13 cellular contexts compared by ENCODE assay signal in the genomic region with DNA sequence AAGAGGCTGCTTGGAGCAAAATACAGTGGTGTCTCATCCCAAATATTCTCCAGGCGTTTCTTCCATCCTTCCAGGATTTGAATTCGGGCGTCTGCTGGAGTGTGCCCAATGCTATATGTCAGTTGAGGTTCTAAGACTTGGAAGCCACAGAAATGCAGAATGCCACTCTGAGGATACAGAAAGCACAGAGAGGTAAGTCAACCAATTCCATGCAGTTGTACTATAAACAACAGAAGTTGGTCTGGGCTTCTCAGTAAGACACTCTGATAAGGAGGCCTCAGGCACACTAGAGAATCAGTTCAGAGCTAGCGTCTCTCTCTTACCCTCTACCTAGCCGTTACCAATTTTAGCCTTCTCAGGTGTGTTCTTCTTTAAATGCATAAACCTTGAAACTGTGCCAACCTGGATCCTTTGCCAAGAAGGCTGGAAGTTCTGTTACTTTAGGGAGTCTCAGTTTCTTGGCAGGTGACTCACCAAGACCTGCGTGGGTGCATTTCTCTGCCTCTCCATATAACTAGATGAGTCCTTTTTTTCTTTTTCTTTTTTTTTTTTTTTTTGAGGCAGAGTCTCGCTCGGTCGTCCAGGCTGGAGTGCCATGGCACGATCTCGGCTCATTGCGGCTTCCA. TPM values are rescaled to one million over a fixed set of nuclear protein-coding genes. Genes with fewer than 3 reads are reported as not detected.
DNase-seq lines count a peak whose midpoint lies in the region; ATAC-seq and TF ChIP-seq lines count a peak whose summit lies in the region.
"Had no signal": no experiment of that assay in that cellular context is flagged by ENCODE, and none has a peak within 500 bp of the region (broad histone marks: within the 10 kb centered on the region; RNA-seq: fewer than 3 reads in every experiment).

No MANE protein-coding gene starts in this region.

- no peaks in the 10 kb centered on the region for H3F3A ChIP-seq in PC-3 (ENCODE audit: low read length, unreplicated experiment)

- H3K36me3 ChIP-seq in PC-3 (ENCODE audit: low read depth, low read length): peaks cover 23% of the 10 kb centered on the region; the same call in 1 of the 2 replicates

- DNase-seq in NCI-H2196 (lab: John Stamatoyannopoulos, UW; ENCODE audit: unreplicated experiment): peak; percentile 0
- no peak for DNase-seq in NCI-H2196 treated with DMSO at 0.1 percent for 48 hours (lab: John Stamatoyannopoulos, UW; ENCODE audit: unreplicated experiment)
- DNase-seq in PC-3: peak; percentile 76
- DNase-seq in fibroblast of mammary gland (ENCODE audit: low read depth): peak; percentile 95
- DNase-seq in renal cortical epithelial cell (ENCODE audit: low read depth): peak; percentile 96
- no peak for DNase-seq in CD14-positive monocyte (ENCODE audit: low spot score)
- DNase-seq: effector CD4-positive, alpha-beta T cell; NCI-H2081; SW 1271 had no signal

- POLR2A ChIA-PET in PC-3 (lab: Charles Lee; ENCODE audit: unreplicated experiment): interaction anchor here (0.7 kb wide), 1 partner anchor 44 kb away, joined by 26 read pairs; a partner anchor contains a TSS

- H4K20me1 ChIP-seq in PC-3 (ENCODE audit: low read length): no peaks in the 10 kb centered on the region

- peaks cover 0 to 2% (median 0%) of the 10 kb centered on the region in 3 donors for H3K27me3 Mint-ChIP-seq in CD14-positive monocyte (ENCODE audit: low read depth in 3 of 3)
- H3K27me3 Mint-ChIP-seq: type B pancreatic cell had no signal

- H3K4me3 Mint-ChIP-seq in CD14-positive monocyte: no peak overlapping the region
- H3K4me3 Mint-ChIP-seq: type B pancreatic cell had no signal

- no peaks in the 10 kb centered on the region for H3K4me1 Mint-ChIP-seq in CD14-positive monocyte

- no peaks in the 10 kb centered on the region for H3K9me3 ChIP-seq in PC-3 (ENCODE audit: low read length)
- H3K9me3 ChIP-seq: A549 had no signal

- no peak overlapping the region for H3K9ac ChIP-seq in PC-3 (ENCODE audit: low read length)

- H3K9me2 ChIP-seq in PC-3 (replicated peaks; ENCODE audit: low read length): no peaks in the 10 kb centered on the region

- H3K4me2 ChIP-seq in PC-3 (ENCODE audit: low read length): no peak overlapping the region
- H3K4me2 ChIP-seq: A549 had no signal

- CTCF ChIA-PET in PC-3 (lab: Charles Lee): no interaction called here

- no peak overlapping the region for H3K4me3 ChIP-seq in PC-3 (ENCODE audit: low read length)
- no peak overlapping the region for H3K4me3 ChIP-seq in fibroblast of mammary gland (ENCODE audit: control insufficient read depth, low read depth, low read length)
- H3K4me3 ChIP-seq: A549 had no signal

- no peaks in the 10 kb centered on the region for H3K79me2 ChIP-seq in PC-3 (ENCODE audit: low read length)

- H2AFZ ChIP-seq in PC-3 (ENCODE audit: low read length): no peak overlapping the region

- no peak for ATAC-seq in PC-3
- ATAC-seq in HG02840 (IDR thresholded peaks at IDR 0.05; ENCODE audit: low FRiP score, unreplicated experiment): no peak
- ATAC-seq in HG02610 (IDR thresholded peaks at IDR 0.05; ENCODE audit: unreplicated experiment): no peak

- no peaks in the 10 kb centered on the region for H3K27me3 ChIP-seq in PC-3 (ENCODE audit: low read length)

- no TSS peak for BruUV-seq in PC-3 (replicated peaks; lab: Mats Ljungman, UMichigan)

- intact Hi-C loops in PC-3 (cut with micrococcal nuclease) (no loop called here), CD14-positive monocyte (cut with micrococcal nuclease) (loop anchor here (2.0 to 5.0 kb wide), 2 partner anchors 41 to 44 kb away; a partner anchor contains a TSS)

- peaks cover 16 to 22% of the 10 kb centered on the region in 2 donors for H3K36me3 Mint-ChIP-seq in CD14-positive monocyte

- H3K27ac ChIP-seq in PC-3 (ENCODE audit: low read length): peak overlapping the region; percentile 29; the same call in 1 of the 2 replicates
- H3K27ac ChIP-seq: A549 had no signal

- no peak overlapping the region for H3K27ac Mint-ChIP-seq in CD14-positive monocyte
- H3K27ac Mint-ChIP-seq: type B pancreatic cell had no signal

- H3K9me3 Mint-ChIP-seq in CD14-positive monocyte: no peaks in the 10 kb centered on the region
- H3K9me3 Mint-ChIP-seq: type B pancreatic cell had no signal

- H3K4me1 ChIP-seq in PC-3 (ENCODE audit: insufficient read depth, low read length): peaks cover 8% of the 10 kb centered on the region

- TF ChIP-seq CTCF in PC-3 (conservative IDR thresholded peaks at IDR 0.05; ENCODE audit: low read depth, low read length) (no peak), fibroblast of mammary gland (conservative IDR thresholded peaks at IDR 0.05; ENCODE audit: control insufficient read depth, insufficient read depth, low read depth, low read length) (no peak), CD14-positive monocyte (IDR thresholded peaks at IDR 0.05) (no peak)

RNA-seq across cellular contexts. Expression of a gene that starts 15.1 kb away (rescaled TPM):
- total RNA-seq in PC-3 (2014; rRNA removed) (193 and 251 TPM in 2 replicates), renal cortical epithelial cell (109 and 186 TPM in 2 replicates)
- polyA plus RNA-seq in CD14-positive monocyte: 1 to 10 TPM; 3.0 to 3.9 TPM

RNA-seq across cellular contexts. Expression of a gene that starts 43.5 kb away (rescaled TPM):
- total RNA-seq in PC-3 (2014; rRNA removed) (31.9 and 45.1 TPM in 2 replicates), renal cortical epithelial cell (9.9 and 23.4 TPM in 2 replicates)
- polyA plus RNA-seq in CD14-positive monocyte: 10 to 100 TPM; 15.7 to 18.0 TPM

RNA-seq across cellular contexts. Expression of a gene that starts 50.9 kb away (rescaled TPM):
- total RNA-seq in PC-3 (2014; rRNA removed) (15.8 and 17.1 TPM in 2 replicates), renal cortical epithelial cell (19.8 and 36.5 TPM in 2 replicates)
- polyA plus RNA-seq in CD14-positive monocyte: 10 to 100 TPM; 29.6 to 46.0 TPM

Comparison
In these comparisons a context has a peak if more than half of its experiments do, and no peak if none do; other contexts are left out.
1. DNase-seq: peak in NCI-H2196 (single experiment), PC-3 (single experiment), fibroblast of mammary gland (single experiment) and renal cortical epithelial cell (single experiment); none in NCI-H2196 treated with DMSO at 0.1 percent for 48 hours (single experiment) and CD14-positive monocyte (single experiment).